Comparison of ENCODE assay signal across 18 cellular contexts in the genomic region with DNA sequence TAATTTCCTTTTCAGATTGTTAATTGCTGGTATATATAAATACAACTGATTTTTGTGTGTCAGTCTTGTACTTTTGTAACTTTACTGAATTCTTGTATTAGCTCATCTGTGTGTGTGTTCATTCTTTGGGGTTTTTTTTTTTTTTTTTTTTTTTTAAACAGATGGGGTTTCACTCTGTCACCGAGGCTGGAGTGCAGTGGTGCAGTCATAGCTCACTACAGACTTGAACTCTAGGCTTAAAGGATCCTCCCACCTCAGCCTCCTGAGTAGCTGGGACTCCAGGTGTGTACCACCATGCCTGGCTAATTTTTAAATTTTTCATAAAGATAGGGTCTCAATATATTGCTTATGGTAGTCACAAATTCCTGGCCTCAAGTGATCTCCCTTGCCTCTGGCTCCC.
DNase-seq lines count a peak whose midpoint lies in the region; ATAC-seq and TF ChIP-seq lines count a peak whose summit lies in the region.
"Had no signal": no experiment of that assay in that cellular context is flagged by ENCODE, and none has a peak within 500 bp of the region (broad histone marks: within the 10 kb centered on the region; RNA-seq: fewer than 3 reads in every experiment).

No MANE protein-coding gene starts in this region.

- H3K9me3 ChIP-seq in CD4-positive, alpha-beta T cell (ENCODE audit: control insufficient read depth, low read length) = no peaks in the 10 kb centered on the region
- H3K9me3 ChIP-seq: A549 had no signal

- POLR2A ChIA-PET in activated CD8-positive, alpha-beta T cell treated with anti-CD3 and anti-CD28 coated beads for 36 hours (lab: Charles Lee) = no interaction called here
- POLR2A ChIA-PET in activated CD8-positive, alpha-beta T cell treated with anti-CD3 and anti-CD28 coated beads, Interleukin-2, amount 10 ng/mL, durations not matched to agents 7 days and 5 days (lab: Charles Lee) = no interaction called here
- POLR2A ChIA-PET in CD4-positive, alpha-beta T cell (lab: Charles Lee) = interaction anchor here (0.7 to 1.5 kb wide), 2 partner anchors 69 to 170 kb away, joined by 3 to 4 read pairs; no protein-coding TSS in a partner anchor
- POLR2A ChIA-PET in naive thymus-derived CD8-positive, alpha-beta T cell (lab: Charles Lee) = interaction anchor here (0.6 to 0.7 kb wide), 3 partner anchors 15 to 369 kb away, joined by 3 to 7 read pairs (median 3); no protein-coding TSS in a partner anchor

- H3K4me1 Mint-ChIP-seq in activated CD8-positive, alpha-beta T cell treated with anti-CD3 and anti-CD28 coated beads for 36 hours (ENCODE audit: low read depth) = peaks cover 58% of the 10 kb centered on the region
- peaks cover 39% of the 10 kb centered on the region for H3K4me1 Mint-ChIP-seq in activated CD8-positive, alpha-beta T cell treated with anti-CD3 and anti-CD28 coated beads, Interleukin-2, amount 10 ng/mL, durations not matched to agents 7 days and 5 days (ENCODE audit: low read depth)
- peaks cover 68% of the 10 kb centered on the region for H3K4me1 Mint-ChIP-seq in CD4-positive, alpha-beta T cell (ENCODE audit: low read depth)
- H3K4me1 Mint-ChIP-seq in IgD-negative memory B cell = peaks cover 28 to 39% (median 36%) of the 10 kb centered on the region in 3 donors
- H3K4me1 Mint-ChIP-seq in naive thymus-derived CD8-positive, alpha-beta T cell = peaks cover 15 to 67% (median 50%) of the 10 kb centered on the region in 4 donors

- no peaks in the 10 kb centered on the region for H3K27me3 ChIP-seq in CD4-positive, alpha-beta T cell (ENCODE audit: control insufficient read depth, insufficient read depth, low read length)

- peaks cover 6% of the 10 kb centered on the region for H3K9me3 Mint-ChIP-seq in activated CD8-positive, alpha-beta T cell treated with anti-CD3 and anti-CD28 coated beads for 36 hours
- H3K9me3 Mint-ChIP-seq in activated CD8-positive, alpha-beta T cell treated with anti-CD3 and anti-CD28 coated beads, Interleukin-2, amount 10 ng/mL, durations not matched to agents 7 days and 5 days (ENCODE audit: insufficient read depth) = no peaks in the 10 kb centered on the region
- H3K9me3 Mint-ChIP-seq in CD4-positive, alpha-beta T cell = peaks cover 3% of the 10 kb centered on the region
- peaks cover 0 to 6% (median 5%) of the 10 kb centered on the region in 3 donors for H3K9me3 Mint-ChIP-seq in IgD-negative memory B cell
- H3K9me3 Mint-ChIP-seq in naive thymus-derived CD8-positive, alpha-beta T cell = peaks cover 0 to 11% (median 2%) of the 10 kb centered on the region in 9 donors

- CTCF ChIA-PET in activated CD8-positive, alpha-beta T cell treated with anti-CD3 and anti-CD28 coated beads for 36 hours (lab: Charles Lee) = interaction anchor here (0.9 kb wide), 1 partner anchor 66 kb away, joined by 3 read pairs; no protein-coding TSS in a partner anchor
- CTCF ChIA-PET in activated CD8-positive, alpha-beta T cell treated with anti-CD3 and anti-CD28 coated beads, Interleukin-2, amount 10 ng/mL, durations not matched to agents 7 days and 5 days (lab: Charles Lee) = interaction anchor here (0.8 to 1.4 kb wide), 3 partner anchors 206 to 250 kb away, joined by 3 to 5 read pairs (median 4); no protein-coding TSS in a partner anchor
- CTCF ChIA-PET in CD4-positive, alpha-beta T cell (lab: Charles Lee) = interaction anchor here (0.6 to 1.1 kb wide), 5 partner anchors 139 to 274 kb away, joined by 3 to 5 read pairs (median 3); no protein-coding TSS in a partner anchor

- H3K27ac ChIP-seq in CD4-positive, alpha-beta T cell (ENCODE audit: low read depth, low read length) = no peak overlapping the region
- H3K27ac ChIP-seq: A549 had no signal

- no peak for TF ChIP-seq CTCF in activated CD8-positive, alpha-beta T cell treated with anti-CD3 and anti-CD28 coated beads for 36 hours (IDR thresholded peaks at IDR 0.05)
- no peak for TF ChIP-seq CTCF in CD4-positive, alpha-beta T cell (IDR thresholded peaks at IDR 0.05)

- no peak overlapping the region for H3K27ac Mint-ChIP-seq in activated CD8-positive, alpha-beta T cell treated with anti-CD3 and anti-CD28 coated beads for 36 hours
- no peak overlapping the region for H3K27ac Mint-ChIP-seq in activated CD8-positive, alpha-beta T cell treated with anti-CD3 and anti-CD28 coated beads, Interleukin-2, amount 10 ng/mL, durations not matched to agents 7 days and 5 days
- H3K27ac Mint-ChIP-seq in CD4-positive, alpha-beta T cell = peak overlapping the region; percentile 61
- H3K27ac Mint-ChIP-seq in IgD-negative memory B cell = peak overlapping the region in 2 of 3 donors; percentile 53 to 71
- peak overlapping the region in 8 of 10 donors; percentile 19 to 67 (median 46) for H3K27ac Mint-ChIP-seq in naive thymus-derived CD8-positive, alpha-beta T cell
- H3K27ac Mint-ChIP-seq: HFFc6 had no signal

- intact Hi-C loops in activated CD8-positive, alpha-beta T cell treated with anti-CD3 and anti-CD28 coated beads for 36 hours (cut with micrococcal nuclease) = no loop called here
- intact Hi-C loops in CD4-positive, alpha-beta T cell (cut with DNase I, micrococcal nuclease) = no loop called here
- intact Hi-C loops in left colon (cut with DNase I, micrococcal nuclease) = no loop called here

- peak; percentile 20 for DNase-seq in activated CD8-positive, alpha-beta T cell treated with anti-CD3 and anti-CD28 coated beads for 36 hours
- DNase-seq in activated CD8-positive, alpha-beta T cell treated with anti-CD3 and anti-CD28 coated beads, Interleukin-2, amount 10 ng/mL, durations not matched to agents 7 days and 5 days = no peak
- DNase-seq in CD4-positive, alpha-beta T cell = no peak
- DNase-seq in naive thymus-derived CD8-positive, alpha-beta T cell = no peak
- DNase-seq in left colon = no peak
- no peak for DNase-seq in UCSD-AML1 (lab: John Stamatoyannopoulos, UW; ENCODE audit: unreplicated experiment)
- DNase-seq: DND-41, GDM1, GOT3, HFFc6, KBM-7, NCI-H1092 treated with DMSO at 0.1 percent for 48 hours, NCI-H1694 treated with DMSO at 0.1 percent for 48 hours, NCI-H446, NCI-H774 had no signal

- no peak overlapping the region for H3K4me3 Mint-ChIP-seq in activated CD8-positive, alpha-beta T cell treated with anti-CD3 and anti-CD28 coated beads for 36 hours
- no peak overlapping the region for H3K4me3 Mint-ChIP-seq in activated CD8-positive, alpha-beta T cell treated with anti-CD3 and anti-CD28 coated beads, Interleukin-2, amount 10 ng/mL, durations not matched to agents 7 days and 5 days
- peak overlapping the region; percentile 31 for H3K4me3 Mint-ChIP-seq in CD4-positive, alpha-beta T cell
- H3K4me3 Mint-ChIP-seq in IgD-negative memory B cell = no peak overlapping the region
- H3K4me3 Mint-ChIP-seq in naive thymus-derived CD8-positive, alpha-beta T cell = peak overlapping the region in 1 of 10 donors; percentile 21
- H3K4me3 Mint-ChIP-seq: CD14-positive monocyte, HFFc6 had no signal

- peaks cover 30% of the 10 kb centered on the region for H3K36me3 Mint-ChIP-seq in activated CD8-positive, alpha-beta T cell treated with anti-CD3 and anti-CD28 coated beads for 36 hours (ENCODE audit: low read depth)
- H3K36me3 Mint-ChIP-seq in activated CD8-positive, alpha-beta T cell treated with anti-CD3 and anti-CD28 coated beads, Interleukin-2, amount 10 ng/mL, durations not matched to agents 7 days and 5 days (ENCODE audit: low read depth) = peaks cover 55% of the 10 kb centered on the region
- peaks cover 71% of the 10 kb centered on the region for H3K36me3 Mint-ChIP-seq in CD4-positive, alpha-beta T cell (ENCODE audit: low read depth)
- H3K36me3 Mint-ChIP-seq in IgD-negative memory B cell = peaks cover 11% of the 10 kb centered on the region
- H3K36me3 Mint-ChIP-seq in naive thymus-derived CD8-positive, alpha-beta T cell = peaks cover 7 to 44% (median 13%) of the 10 kb centered on the region in 3 donors

- ATAC-seq in activated CD8-positive, alpha-beta T cell treated with anti-CD3 and anti-CD28 coated beads for 36 hours = no peak
- no peak for ATAC-seq in activated CD8-positive, alpha-beta T cell treated with anti-CD3 and anti-CD28 coated beads, Interleukin-2, amount 10 ng/mL, durations not matched to agents 7 days and 5 days
- no peak for ATAC-seq in CD4-positive, alpha-beta T cell (ENCODE audit: poor library complexity)
- ATAC-seq in naive thymus-derived CD8-positive, alpha-beta T cell = no peak
- no peak for ATAC-seq in left colon
- ATAC-seq: A549 had no signal

- no peaks in the 10 kb centered on the region for H3K27me3 Mint-ChIP-seq in activated CD8-positive, alpha-beta T cell treated with anti-CD3 and anti-CD28 coated beads for 36 hours
- no peaks in the 10 kb centered on the region for H3K27me3 Mint-ChIP-seq in activated CD8-positive, alpha-beta T cell treated with anti-CD3 and anti-CD28 coated beads, Interleukin-2, amount 10 ng/mL, durations not matched to agents 7 days and 5 days (ENCODE audit: low read depth)
- no peaks in the 10 kb centered on the region for H3K27me3 Mint-ChIP-seq in CD4-positive, alpha-beta T cell
- no peaks in the 10 kb centered on the region for H3K27me3 Mint-ChIP-seq in IgD-negative memory B cell
- H3K27me3 Mint-ChIP-seq in naive thymus-derived CD8-positive, alpha-beta T cell = no peaks in the 10 kb centered on the region

Comparison
In these comparisons a context has a peak if more than half of its experiments do, and no peak if none do; other contexts are left out.
1. H3K27ac Mint-ChIP-seq: peak in CD4-positive, alpha-beta T cell (single experiment), IgD-negative memory B cell (2 of 3) and naive thymus-derived CD8-positive, alpha-beta T cell (8 of 10); none in activated CD8-positive, alpha-beta T cell treated with anti-CD3 and anti-CD28 coated beads for 36 hours (single experiment) and activated CD8-positive, alpha-beta T cell treated with anti-CD3 and anti-CD28 coated beads, Interleukin-2, amount 10 ng/mL, durations not matched to agents 7 days and 5 days (single experiment).
2. POLR2A ChIA-PET loops: an anchor here in CD4-positive, alpha-beta T cell (0.7 to 1.5 kb wide) and naive thymus-derived CD8-positive, alpha-beta T cell (0.6 to 0.7 kb wide); none called in activated CD8-positive, alpha-beta T cell treated with anti-CD3 and anti-CD28 coated beads for 36 hours and activated CD8-positive, alpha-beta T cell treated with anti-CD3 and anti-CD28 coated beads, Interleukin-2, amount 10 ng/mL, durations not matched to agents 7 days and 5 days.